In the genomic region with DNA sequence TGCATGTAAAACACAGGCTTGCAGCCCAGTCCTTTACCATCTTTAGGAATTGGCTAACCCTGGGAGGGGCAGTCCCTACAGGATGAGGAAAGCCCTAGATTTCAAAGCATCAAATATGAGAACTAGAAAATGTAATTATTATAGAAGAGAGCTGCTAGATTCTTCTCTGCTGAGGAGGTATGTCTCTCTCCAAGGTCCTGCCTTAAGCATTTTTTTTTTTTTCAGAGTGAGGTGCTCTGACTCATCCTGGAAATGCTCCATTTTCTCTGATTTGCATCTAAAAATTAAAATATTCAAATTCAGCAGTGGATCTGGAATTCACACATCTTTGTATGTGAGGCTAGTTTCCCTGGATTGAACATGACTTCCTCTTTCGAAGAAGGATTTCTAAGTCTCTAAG, we compare ENCODE assay signal across 24 cellular contexts.
"Had no signal": no experiment of that assay in that cellular context is flagged by ENCODE, and none has a peak within 500 bp of the region (broad histone marks: within the 10 kb centered on the region; RNA-seq: fewer than 3 reads in every experiment).

No MANE protein-coding gene starts in this region.

- H3K9me3 Mint-ChIP-seq: nephron had no signal

- H3K9me3 ChIP-seq: gastrocnemius medialis, left ventricle myocardium inferior, lower lobe of right lung, pancreas, suprapubic skin, tibial artery, upper lobe of left lung, uterus had no signal

- H3K27ac ChIP-seq: gastrocnemius medialis, left ventricle myocardium inferior, lower lobe of right lung, pancreas, suprapubic skin, tibial artery, upper lobe of left lung, uterus had no signal

- H3K4me3 Mint-ChIP-seq: immature natural killer cell, naive B cell, nephron had no signal

- FAIRE-seq: keratinocyte, pancreas, small intestine had no signal

- DNase-seq: cortex of kidney; dorsolateral prefrontal cortex; effector CD8-positive, alpha-beta T cell; gastrocnemius medialis; glutamatergic neuron; immature natural killer cell; left ventricle myocardium inferior; lower lobe of right lung; mesenchymal stem cell; naive B cell; occipital lobe; pancreas; right cardiac atrium; small intestine; stimulated activated CD4-positive, alpha-beta T cell treated with anti-CD3 and anti-CD28 coated beads, Interleukin-2, amount 100 ng/mL, for 48 hours; stimulated activated naive CD4-positive, alpha-beta T cell treated with Interleukin-2 at 50 U/mL for 16 hours; tibial artery; upper lobe of left lung; uterus had no signal

- H3K27ac Mint-ChIP-seq: immature natural killer cell, naive B cell, nephron, progenitor cell of endocrine pancreas had no signal

- H3K4me3 ChIP-seq: dorsolateral prefrontal cortex, gastrocnemius medialis, left ventricle myocardium inferior, lower lobe of right lung, pancreas, suprapubic skin, tibial artery, upper lobe of left lung, uterus had no signal

- H3K4me1 ChIP-seq: gastrocnemius medialis, left ventricle myocardium inferior, lower lobe of right lung, pancreas, suprapubic skin, tibial artery, upper lobe of left lung, uterus had no signal

- H3K27me3 ChIP-seq: gastrocnemius medialis, pancreas, suprapubic skin, tibial artery, upper lobe of left lung, uterus had no signal

- ATAC-seq: esophagus mucosa, gastrocnemius medialis, lower lobe of right lung, pancreas, right cardiac atrium had no signal

- H3K36me3 ChIP-seq: gastrocnemius medialis, left ventricle myocardium inferior, lower lobe of right lung, pancreas, suprapubic skin, tibial artery, upper lobe of left lung, uterus had no signal

- H3K36me3 Mint-ChIP-seq: immature natural killer cell, naive B cell had no signal

- H3K4me1 Mint-ChIP-seq: immature natural killer cell, naive B cell, nephron had no signal
